Comparison of ENCODE assay signal across 12 cellular contexts in the genomic region with DNA sequence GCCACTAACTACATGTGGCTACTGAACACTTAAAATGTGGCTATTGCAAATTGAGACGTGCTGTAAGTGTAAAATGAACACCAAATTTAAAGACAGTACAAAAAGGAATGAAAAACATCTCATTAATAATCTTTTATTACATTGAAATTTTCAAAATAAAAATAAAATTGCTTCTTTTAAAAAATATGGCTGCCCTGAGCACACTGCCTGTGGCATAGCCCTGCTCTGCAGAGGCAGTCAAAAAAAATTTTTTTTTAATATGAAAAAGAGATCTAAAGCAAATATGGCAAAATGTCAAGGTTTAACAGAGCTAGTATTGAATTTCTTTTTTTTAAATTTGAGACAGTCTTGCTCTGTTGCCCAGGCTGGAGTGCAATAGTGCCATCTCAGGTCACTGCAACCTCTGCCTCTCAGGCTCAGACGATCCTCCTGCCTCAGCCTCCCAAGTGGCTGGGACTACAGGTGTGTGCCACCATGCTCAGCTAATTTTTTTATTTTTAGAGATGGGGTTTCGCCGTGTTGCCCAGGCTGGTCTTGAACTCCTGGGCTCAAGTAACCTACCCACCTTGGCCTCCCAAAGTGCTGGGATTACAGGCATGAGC. TPM values are rescaled to one million over a fixed set of nuclear protein-coding genes. Genes with fewer than 3 reads are reported as not detected.
DNase-seq lines count a peak whose midpoint lies in the region; ATAC-seq and TF ChIP-seq lines count a peak whose summit lies in the region.
"Had no signal": no experiment of that assay in that cellular context is flagged by ENCODE, and none has a peak within 500 bp of the region (broad histone marks: within the 10 kb centered on the region; RNA-seq: fewer than 3 reads in every experiment).

No MANE protein-coding gene starts in this region.

- no peaks in the 10 kb centered on the region for H3K9me1 ChIP-seq in IMR-90 (ENCODE audit: insufficient read depth, low read length)

- no peak overlapping the region for H3K4ac ChIP-seq in IMR-90 (ENCODE audit: low read depth, low read length)

- no peak overlapping the region for H3K27ac Mint-ChIP-seq in activated CD4-positive, alpha-beta T cell treated with anti-CD3 and anti-CD28 coated beads for 36 hours
- H3K27ac Mint-ChIP-seq in activated CD4-positive, alpha-beta T cell treated with anti-CD3 and anti-CD28 coated beads, Interleukin-2, amount 10 ng/mL, durations not matched to agents 24 days and 14 days: no peak overlapping the region
- no peak overlapping the region for H3K27ac Mint-ChIP-seq in stimulated activated effector memory CD8-positive, alpha-beta T cell treated with anti-CD3 and anti-CD28 coated beads, Interleukin-12 subunit alpha, Interleukin-12 subunit beta, amount 100 ng/mL, for 72 hours

- no peak overlapping the region for H3K23ac ChIP-seq in IMR-90 (ENCODE audit: low read depth, low read length)

- 0 out of 2 replicates have a peak, but pooled peaks cover 2% of the 10 kb centered on the region for H3K4me1 ChIP-seq in IMR-90 (ENCODE audit: control insufficient read depth, insufficient read depth, low read length)
- peaks cover 5% of the 10 kb centered on the region for H3K4me1 ChIP-seq in left ventricle myocardium inferior
- H3K4me1 ChIP-seq: SJSA1 had no signal

- ATAC-seq in activated CD4-positive, alpha-beta T cell treated with anti-CD3 and anti-CD28 coated beads for 36 hours: peak; percentile 26
- peak; percentile 22 for ATAC-seq in HG02623 (IDR thresholded peaks at IDR 0.05; ENCODE audit: unreplicated experiment)
- peak; percentile 57 for ATAC-seq in IMR-90 (ENCODE audit: low read depth)
- ATAC-seq in stimulated activated effector memory CD8-positive, alpha-beta T cell treated with anti-CD3 and anti-CD28 coated beads, Interleukin-12 subunit alpha, Interleukin-12 subunit beta, amount 100 ng/mL, for 72 hours: peak; percentile 26

- WGBS in IMR-90 (ENCODE audit: extremely low coverage in 2 of 2, insufficient read length in 1 of 2), 2 experiments: no CpG with 5 or more reads among the region's 4 CpGs

- H3K27ac ChIP-seq in IMR-90 (ENCODE audit: insufficient read depth, low read length) (no peak overlapping the region), left ventricle myocardium inferior (replicated peaks) (no peak overlapping the region)
- H3K27ac ChIP-seq: SJSA1 had no signal

- in situ Hi-C loops in IMR-90 (cut with MboI; ENCODE audit: low sequenced_read_pairs): loop anchor here (5.0 kb wide), 1 partner anchor 225 kb away; no protein-coding TSS in a partner anchor

- BruUV-seq in IMR-90 (replicated peaks; lab: Mats Ljungman, UMichigan): no TSS peak

- no peaks in the 10 kb centered on the region for H3K27me3 Mint-ChIP-seq in activated CD4-positive, alpha-beta T cell treated with anti-CD3 and anti-CD28 coated beads for 36 hours
- no peaks in the 10 kb centered on the region for H3K27me3 Mint-ChIP-seq in activated CD4-positive, alpha-beta T cell treated with anti-CD3 and anti-CD28 coated beads, Interleukin-2, amount 10 ng/mL, durations not matched to agents 24 days and 14 days

- H2BK20ac ChIP-seq in IMR-90 (ENCODE audit: low read depth, low read length): no peak overlapping the region

- POLR2A ChIA-PET in activated CD4-positive, alpha-beta T cell treated with anti-CD3 and anti-CD28 coated beads for 36 hours (lab: Charles Lee): no interaction called here
- POLR2A ChIA-PET in IMR-90 (lab: Charles Lee; ENCODE audit: unreplicated experiment): no interaction called here

- H2BK120ac ChIP-seq in IMR-90 (ENCODE audit: low read depth, low read length): no peak overlapping the region

- no peak overlapping the region for H3K14ac ChIP-seq in IMR-90 (replicated peaks; ENCODE audit: low read depth, low read length)

- DNase-seq in activated CD4-positive, alpha-beta T cell treated with anti-CD3 and anti-CD28 coated beads for 36 hours: no peak
- DNase-seq in activated CD4-positive, alpha-beta T cell treated with anti-CD3 and anti-CD28 coated beads, Interleukin-2, amount 10 ng/mL, durations not matched to agents 24 days and 14 days: no peak
- no peak for DNase-seq in IMR-90
- DNase-seq in stimulated activated effector memory CD8-positive, alpha-beta T cell treated with anti-CD3 and anti-CD28 coated beads, Interleukin-12 subunit alpha, Interleukin-12 subunit beta, amount 100 ng/mL, for 72 hours (ENCODE audit: low spot score in 2 of 2): no peak
- no peak for DNase-seq in SW 1271 (lab: John Stamatoyannopoulos, UW)
- no peak for DNase-seq in NCI-H526 (lab: John Stamatoyannopoulos, UW)
- DNase-seq in left ventricle myocardium inferior: no peak
- DNase-seq: transverse colon had no signal

- H4K20me1 ChIP-seq in IMR-90 (ENCODE audit: insufficient read depth, low read length): no peaks in the 10 kb centered on the region

- no peak overlapping the region for H2BK15ac ChIP-seq in IMR-90 (ENCODE audit: low read depth, low read length)

- no peak overlapping the region for H4K8ac ChIP-seq in IMR-90 (ENCODE audit: low read depth in 2 of 2, low read length in 2 of 2)

- H3K36me3 ChIP-seq in IMR-90 (ENCODE audit: control insufficient read depth, insufficient read depth, low read length): no peaks in the 10 kb centered on the region
- H3K36me3 ChIP-seq in left ventricle myocardium inferior: peaks cover under 1% of the 10 kb centered on the region
- H3K36me3 ChIP-seq: SJSA1, transverse colon had no signal

- peaks cover 2% of the 10 kb centered on the region for H3K4me1 Mint-ChIP-seq in activated CD4-positive, alpha-beta T cell treated with anti-CD3 and anti-CD28 coated beads for 36 hours
- peaks cover 4% of the 10 kb centered on the region for H3K4me1 Mint-ChIP-seq in activated CD4-positive, alpha-beta T cell treated with anti-CD3 and anti-CD28 coated beads, Interleukin-2, amount 10 ng/mL, durations not matched to agents 24 days and 14 days
- H3K4me1 Mint-ChIP-seq in stimulated activated effector memory CD8-positive, alpha-beta T cell treated with anti-CD3 and anti-CD28 coated beads, Interleukin-12 subunit alpha, Interleukin-12 subunit beta, amount 100 ng/mL, for 72 hours: no peaks in the 10 kb centered on the region

- H3K4me3 ChIP-seq in IMR-90 (ENCODE audit: insufficient read depth, low read depth, low read length) (no peak overlapping the region), left ventricle myocardium inferior (no peak overlapping the region)
- H3K4me3 ChIP-seq: body of pancreas, mucosa of descending colon, SJSA1, transverse colon had no signal

- dilution Hi-C loops in IMR-90 (cut with HindIII; ENCODE audit: low sequenced_read_pairs, unreplicated experiment): no loop called here

- H3K27me3 ChIP-seq in IMR-90 (ENCODE audit: control insufficient read depth, insufficient read depth, low read length): no peaks in the 10 kb centered on the region
- no peaks in the 10 kb centered on the region for H3K27me3 ChIP-seq in left ventricle myocardium inferior (ENCODE audit: low read depth)
- H3K27me3 ChIP-seq: body of pancreas, SJSA1, transverse colon had no signal

- H3K9ac ChIP-seq in IMR-90 (ENCODE audit: low read depth, low read length): no peak overlapping the region

- no peak overlapping the region for H3K18ac ChIP-seq in IMR-90 (ENCODE audit: low read depth, low read length)

- TF ChIP-seq CTCF in IMR-90 (conservative IDR thresholded peaks at IDR 0.05; ENCODE audit: low read depth, low read length) (no peak), left ventricle myocardium inferior (IDR thresholded peaks at IDR 0.05; ENCODE audit: borderline replicate concordance) (no peak)

- no peak overlapping the region for H3K56ac ChIP-seq in IMR-90 (ENCODE audit: extremely low read depth, insufficient read depth, low read length)

- H4K5ac ChIP-seq in IMR-90 (ENCODE audit: low read depth, low read length): no peak overlapping the region

- intact Hi-C loops in activated CD4-positive, alpha-beta T cell treated with anti-CD3 and anti-CD28 coated beads for 36 hours (cut with DNase I, micrococcal nuclease): loop anchor here (1.0 to 5.0 kb wide), 3 partner anchors 75 to 228 kb away; no protein-coding TSS in a partner anchor
- intact Hi-C loops in activated CD4-positive, alpha-beta T cell treated with anti-CD3 and anti-CD28 coated beads, Interleukin-2, amount 10 ng/mL, durations not matched to agents 24 days and 14 days (cut with micrococcal nuclease): loop anchor here (1.0 to 2.0 kb wide), 3 partner anchors 26 to 225 kb away; a partner anchor contains a TSS
- intact Hi-C loops in IMR-90 (cut with micrococcal nuclease) (loop anchor here (1.0 kb wide), 2 partner anchors 75 to 225 kb away; no protein-coding TSS in a partner anchor), left ventricle myocardium inferior (cut with micrococcal nuclease) (loop anchor here (2.0 kb wide), 1 partner anchor 226 kb away; no protein-coding TSS in a partner anchor)

- no peak overlapping the region for H4K91ac ChIP-seq in IMR-90 (ENCODE audit: insufficient read depth, low read depth, low read length)

- CTCF ChIA-PET in activated CD4-positive, alpha-beta T cell treated with anti-CD3 and anti-CD28 coated beads for 36 hours (lab: Charles Lee): interaction anchor here (0.7 to 14.8 kb wide), 8 partner anchors 9 to 228 kb away, joined by 3 to 160 read pairs (median 8); no protein-coding TSS in a partner anchor
- CTCF ChIA-PET in IMR-90 (lab: Yijun Ruan, JAX): interaction anchor here (0.8 to 1.2 kb wide), 3 partner anchors 14 to 229 kb away, joined by 3 to 4 read pairs (median 3); a partner anchor contains a TSS

- H3K9me3 Mint-ChIP-seq in activated CD4-positive, alpha-beta T cell treated with anti-CD3 and anti-CD28 coated beads for 36 hours (ENCODE audit: low read depth): no peaks in the 10 kb centered on the region
- H3K9me3 Mint-ChIP-seq in activated CD4-positive, alpha-beta T cell treated with anti-CD3 and anti-CD28 coated beads, Interleukin-2, amount 10 ng/mL, durations not matched to agents 24 days and 14 days: no peaks in the 10 kb centered on the region
- no peaks in the 10 kb centered on the region for H3K9me3 Mint-ChIP-seq in stimulated activated effector memory CD8-positive, alpha-beta T cell treated with anti-CD3 and anti-CD28 coated beads, Interleukin-12 subunit alpha, Interleukin-12 subunit beta, amount 100 ng/mL, for 72 hours

- H2BK5ac ChIP-seq in IMR-90 (ENCODE audit: low read depth, low read length, poor library complexity, severe bottlenecking): no peak overlapping the region

- H3K79me1 ChIP-seq in IMR-90 (ENCODE audit: low read depth in 1 of 2, low read length in 2 of 2): no peaks in the 10 kb centered on the region; a peak in 1 of 4 replicates

- no peak overlapping the region for H2AFZ ChIP-seq in IMR-90 (replicated peaks; ENCODE audit: low read length, poor library complexity)

- TF ChIP-seq POLR2A in IMR-90 (IDR thresholded peaks at IDR 0.05; ENCODE audit: low read depth, low read length): no peak

- TF ChIP-seq RAD21 in IMR-90 (IDR thresholded peaks at IDR 0.05; ENCODE audit: low read length): no peak

- H3K9me3 ChIP-seq in IMR-90 (ENCODE audit: control insufficient read depth, insufficient read depth, low read length): no peaks in the 10 kb centered on the region
- H3K9me3 ChIP-seq in left ventricle myocardium inferior (replicated peaks): no peaks in the 10 kb centered on the region
- H3K9me3 ChIP-seq: mucosa of descending colon, SJSA1, transverse colon had no signal

- no peak overlapping the region for H3K4me2 ChIP-seq in IMR-90 (ENCODE audit: low read depth, low read length)

- peaks cover 10% of the 10 kb centered on the region for H3K36me3 Mint-ChIP-seq in activated CD4-positive, alpha-beta T cell treated with anti-CD3 and anti-CD28 coated beads for 36 hours (ENCODE audit: low read depth)
- H3K36me3 Mint-ChIP-seq in activated CD4-positive, alpha-beta T cell treated with anti-CD3 and anti-CD28 coated beads, Interleukin-2, amount 10 ng/mL, durations not matched to agents 24 days and 14 days (ENCODE audit: low read depth): peaks cover 16% of the 10 kb centered on the region
- peaks cover 29% of the 10 kb centered on the region for H3K36me3 Mint-ChIP-seq in stimulated activated effector memory CD8-positive, alpha-beta T cell treated with anti-CD3 and anti-CD28 coated beads, Interleukin-12 subunit alpha, Interleukin-12 subunit beta, amount 100 ng/mL, for 72 hours

- H3K4me3 Mint-ChIP-seq in activated CD4-positive, alpha-beta T cell treated with anti-CD3 and anti-CD28 coated beads for 36 hours: no peak overlapping the region
- H3K4me3 Mint-ChIP-seq in activated CD4-positive, alpha-beta T cell treated with anti-CD3 and anti-CD28 coated beads, Interleukin-2, amount 10 ng/mL, durations not matched to agents 24 days and 14 days: no peak overlapping the region
- H3K4me3 Mint-ChIP-seq in stimulated activated effector memory CD8-positive, alpha-beta T cell treated with anti-CD3 and anti-CD28 coated beads, Interleukin-12 subunit alpha, Interleukin-12 subunit beta, amount 100 ng/mL, for 72 hours: no peak overlapping the region

- no peak overlapping the region for H2AK9ac ChIP-seq in IMR-90 (replicated peaks; ENCODE audit: low read depth, low read length, poor library complexity)

- no peak overlapping the region for H2AK5ac ChIP-seq in IMR-90 (ENCODE audit: low read depth, low read length)

RNA-seq across cellular contexts. Expression of a gene that starts 25.6 kb away (rescaled TPM):
- 10 to 100 TPM; 27.9 to 35.4 TPM for total RNA-seq in activated CD4-positive, alpha-beta T cell treated with anti-CD3 and anti-CD28 coated beads for 36 hours
- total RNA-seq in activated CD4-positive, alpha-beta T cell treated with anti-CD3 and anti-CD28 coated beads, Interleukin-2, amount 10 ng/mL, durations not matched to agents 24 days and 14 days: 40.0 and 45.0 TPM in 2 replicates
- total RNA-seq in IMR-90 (2012; rRNA removed): 10.0 and 21.1 TPM in 2 replicates
- polyA plus RNA-seq in IMR-90 (2012; rRNA removed): 4.9 and 5.5 TPM in 2 replicates
- polyA plus RNA-seq in IMR-90 (2012; cell fraction: cytosol; rRNA removed): 6.0 and 9.9 TPM in 2 replicates
- polyA plus RNA-seq in IMR-90 (2012; cell fraction: nucleus; rRNA removed; ENCODE audit: low replicate concordance): 3.4 and 5.2 TPM in 2 replicates
- total RNA-seq in left ventricle myocardium inferior: 11.7 TPM

RNA-seq across cellular contexts. Expression of a gene that starts 49.8 kb away (rescaled TPM):
- 10 to 100 TPM; 14.0 to 19.7 TPM for total RNA-seq in activated CD4-positive, alpha-beta T cell treated with anti-CD3 and anti-CD28 coated beads for 36 hours
- total RNA-seq in activated CD4-positive, alpha-beta T cell treated with anti-CD3 and anti-CD28 coated beads, Interleukin-2, amount 10 ng/mL, durations not matched to agents 24 days and 14 days: 19.6 and 20.0 TPM in 2 replicates
- total RNA-seq in IMR-90 (2012; rRNA removed) (0.36 and 1.7 TPM in 2 replicates), left ventricle myocardium inferior (2.0 TPM)
- 1.9 TPM in 2 replicates for polyA plus RNA-seq in IMR-90 (2012; rRNA removed)
- 1.0 and 2.4 TPM in 2 replicates for polyA plus RNA-seq in IMR-90 (2012; cell fraction: cytosol; rRNA removed)
- 0.62 and 2.0 TPM in 2 replicates for polyA plus RNA-seq in IMR-90 (2012; cell fraction: nucleus; rRNA removed; ENCODE audit: low replicate concordance)
